In genomic region chr4:3657917-3658913, GRCh38 we compare ENCODE assay signal across 10 cellular contexts.
DNase-seq lines count a peak whose midpoint lies in the region; ATAC-seq and TF ChIP-seq lines count a peak whose summit lies in the region.
"Had no signal": no experiment of that assay in that cellular context is flagged by ENCODE, and none has a peak within 500 bp of the region (broad histone marks: within the 10 kb centered on the region; RNA-seq: fewer than 3 reads in every experiment).

No MANE protein-coding gene starts in this region.

- DNase-seq in AG20443 (ENCODE audit: low spot score) = peak; percentile 58
- DNase-seq in HFFc6 = peak; percentile 93
- DNase-seq in body of pancreas = peak in 3 of 4 donors; percentile 17 to 27 (median 25)
- DNase-seq in neural progenitor cell (ENCODE audit: low spot score) = no peak
- no peak for DNase-seq in activated CD4-positive, CD25-positive, alpha-beta regulatory T cell treated with anti-CD3 and anti-CD28 coated beads, Interleukin-2, amount 50 U/mL, for 72 hours
- no peak for DNase-seq in activated CD4-positive, alpha-beta T cell treated with anti-CD3 and anti-CD28 coated beads for 4 hours
- DNase-seq: activated T-cell treated with anti-CD3 and anti-CD28 coated beads for 4 hours had no signal

- ATAC-seq in body of pancreas (peak; percentile 43), HG03571 (IDR thresholded peaks at IDR 0.05; ENCODE audit: unreplicated experiment) (no peak), GM19023 (IDR thresholded peaks at IDR 0.05; ENCODE audit: unreplicated experiment) (no peak)

- H3K4me1 Mint-ChIP-seq in HFFc6 (ENCODE audit: low read depth) (peaks cover 24% of the 10 kb centered on the region), neural progenitor cell (peaks cover 65% of the 10 kb centered on the region)

- H3K4me1 ChIP-seq in body of pancreas = no peaks in the 10 kb centered on the region
- peaks cover 22% of the 10 kb centered on the region for H3K4me1 ChIP-seq in neural progenitor cell

- no peaks in the 10 kb centered on the region for H3K79me2 ChIP-seq in neural progenitor cell (ENCODE audit: low read depth)

- peak overlapping the region; percentile 51 for H3K4me3 Mint-ChIP-seq in HFFc6
- peak overlapping the region; percentile 41 for H3K4me3 Mint-ChIP-seq in neural progenitor cell

- no peak overlapping the region for H3K9ac ChIP-seq in neural progenitor cell

- H2AFZ ChIP-seq in neural progenitor cell (replicated peaks) = no peak overlapping the region

- intact Hi-C loops in body of pancreas (cut with DNase I) = no loop called here

- no peaks in the 10 kb centered on the region for H4K20me1 ChIP-seq in neural progenitor cell (ENCODE audit: low read depth)

- no peaks in the 10 kb centered on the region for H3K9me3 ChIP-seq in body of pancreas
- H3K9me3 ChIP-seq in neural progenitor cell (ENCODE audit: low read depth) = no peaks in the 10 kb centered on the region

- H3K4me3 ChIP-seq in body of pancreas (no peak overlapping the region), neural progenitor cell (no peak overlapping the region)
- H3K4me3 ChIP-seq: lung had no signal

- no peaks in the 10 kb centered on the region for H3K27me3 ChIP-seq in body of pancreas
- H3K27me3 ChIP-seq in neural progenitor cell = no peaks in the 10 kb centered on the region

- no peaks in the 10 kb centered on the region for H3K36me3 Mint-ChIP-seq in HFFc6 (ENCODE audit: low read depth)
- peaks cover 3% of the 10 kb centered on the region for H3K36me3 Mint-ChIP-seq in neural progenitor cell

- 41 to 45% methylated on average over 26 to 32 of the region's 32 CpGs for WGBS in body of pancreas, 2 donors

- H3K27ac Mint-ChIP-seq in HFFc6 = peak overlapping the region; percentile 93
- H3K27ac Mint-ChIP-seq in neural progenitor cell = peak overlapping the region; percentile 94

- TF ChIP-seq POLR2A in body of pancreas (IDR thresholded peaks at IDR 0.05) = no peak

- H3K36me3 ChIP-seq in body of pancreas (replicated peaks in 1 of 2; ENCODE audit: insufficient read depth in 1 of 2, low read depth in 2 of 2) (no peaks in the 10 kb centered on the region), neural progenitor cell (no peaks in the 10 kb centered on the region)

- no peaks in the 10 kb centered on the region for H3K9me3 Mint-ChIP-seq in HFFc6
- H3K9me3 Mint-ChIP-seq in neural progenitor cell = no peaks in the 10 kb centered on the region

- H3F3A ChIP-seq in neural progenitor cell (ENCODE audit: low read depth) = no peaks in the 10 kb centered on the region

- TF ChIP-seq CTCF in HFFc6 (IDR thresholded peaks at IDR 0.05) = peak; percentile 38; the same call in 1 of the 2 replicates
- TF ChIP-seq CTCF in body of pancreas (IDR thresholded peaks at IDR 0.05) = no peak
- TF ChIP-seq CTCF in neural progenitor cell (IDR thresholded peaks at IDR 0.05) = no peak

- H3K27me3 Mint-ChIP-seq in HFFc6 (ENCODE audit: insufficient read depth) (peaks cover 22% of the 10 kb centered on the region), neural progenitor cell (ENCODE audit: insufficient read depth, low read depth) (peaks cover 27% of the 10 kb centered on the region)

- no peak overlapping the region for H3K4me2 ChIP-seq in neural progenitor cell

- H3K27ac ChIP-seq in body of pancreas (peak overlapping the region in 1 of 4 donors; percentile 6), neural progenitor cell (no peak overlapping the region)

Comparison
In these comparisons a context has a peak if more than half of its experiments do, and no peak if none do; other contexts are left out.
1. DNase-seq: peak in AG20443 (single experiment), HFFc6 (single experiment) and body of pancreas (3 of 4); none in neural progenitor cell (single experiment), activated CD4-positive, CD25-positive, alpha-beta regulatory T cell treated with anti-CD3 and anti-CD28 coated beads, Interleukin-2, amount 50 U/mL, for 72 hours (single experiment) and activated CD4-positive, alpha-beta T cell treated with anti-CD3 and anti-CD28 coated beads for 4 hours (0 of 2).